ENCODE assay signal across 32 cellular contexts in genomic region chr1:90876098-90876497, GRCh38.
"Had no signal": no experiment of that assay in that cellular context is flagged by ENCODE, and none has a peak within 500 bp of the region (broad histone marks: within the 10 kb centered on the region; RNA-seq: fewer than 3 reads in every experiment).

No MANE protein-coding gene starts in this region.

- H3K4me1 Mint-ChIP-seq: activated B cell treated with CpG ODN at 0.5 μM for 24 hours; activated CD8-positive, alpha-beta memory T cell treated with anti-CD3 and anti-CD28 coated beads, Interleukin-2, amount 10 ng/mL, durations not matched to agents 7 days and 5 days; activated naive CD4-positive, alpha-beta T cell treated with anti-CD3 and anti-CD28 coated beads, Interleukin-2, amount 10 ng/mL, durations not matched to agents 7 days and 5 days; activated naive CD8-positive, alpha-beta T cell treated with anti-CD3 and anti-CD28 coated beads, Interleukin-2, amount 50 U/mL, for 24 hours; T-cell; T-helper 17 cell had no signal

- DNase-seq: activated B cell treated with CpG ODN at 0.5 μM for 24 hours; activated CD4-positive, alpha-beta memory T cell treated with anti-CD3 and anti-CD28 coated beads for 36 hours; activated CD4-positive, alpha-beta T cell treated with anti-CD3 and anti-CD28 coated beads for 4 hours; activated CD4-positive, alpha-beta T cell treated with anti-CD3 and anti-CD28 coated beads, Interleukin-2, amount 50 U/mL, for 1 hour; activated CD4-positive, CD25-positive, alpha-beta regulatory T cell treated with anti-CD3 and anti-CD28 coated beads, Interleukin-2, amount 50 U/mL, for 72 hours; activated CD8-positive, alpha-beta memory T cell treated with anti-CD3 and anti-CD28 coated beads for 24 hours; activated CD8-positive, alpha-beta memory T cell treated with anti-CD3 and anti-CD28 coated beads, Interleukin-2, amount 10 ng/mL, durations not matched to agents 7 days and 5 days; activated CD8-positive, alpha-beta memory T cell treated with anti-CD3 and anti-CD28 coated beads, Interleukin-2, amount 50 U/mL, for 48 hours; activated effector memory CD4-positive, alpha-beta T cell treated with Interleukin-2 at 50 U/mL for 16 hours; activated naive CD4-positive, alpha-beta T cell treated with anti-CD3 and anti-CD28 coated beads, Interleukin-2, amount 10 ng/mL, durations not matched to agents 7 days and 5 days; activated naive CD8-positive, alpha-beta T cell treated with anti-CD3 and anti-CD28 coated beads, Interleukin-2, amount 50 U/mL, for 24 hours; activated T-cell treated with anti-CD3 and anti-CD28 coated beads, Interleukin-2, amount 50 U/mL, for 48 hours; aorta; brain microvascular endothelial cell; Kasumi-1; KG1; MG63; NCI-H1048; NCI-H1436 treated with DMSO at 0.1 percent for 48 hours; NCI-H1694 treated with DMSO at 0.1 percent for 48 hours; NCI-H2029; NCI-H345; NCI-H524 treated with DMSO at 0.1 percent for 48 hours; PC-3; Peyer's patch; RPMI8226; SHP77 treated with DMSO at 0.1 percent for 48 hours; T-cell; T-helper 17 cell had no signal

- H3K27ac ChIP-seq: brain microvascular endothelial cell, Peyer's patch, SJSA1, VCaP had no signal

- H3K27ac Mint-ChIP-seq: activated B cell treated with CpG ODN at 0.5 μM for 24 hours; activated CD4-positive, alpha-beta memory T cell treated with anti-CD3 and anti-CD28 coated beads for 36 hours; activated CD8-positive, alpha-beta memory T cell treated with anti-CD3 and anti-CD28 coated beads, Interleukin-2, amount 10 ng/mL, durations not matched to agents 7 days and 5 days; activated naive CD4-positive, alpha-beta T cell treated with anti-CD3 and anti-CD28 coated beads, Interleukin-2, amount 10 ng/mL, durations not matched to agents 7 days and 5 days; activated naive CD8-positive, alpha-beta T cell; activated naive CD8-positive, alpha-beta T cell treated with anti-CD3 and anti-CD28 coated beads, Interleukin-2, amount 50 U/mL, for 24 hours; T-cell; T-helper 17 cell had no signal

- H3K27me3 Mint-ChIP-seq: activated CD8-positive, alpha-beta memory T cell treated with anti-CD3 and anti-CD28 coated beads, Interleukin-2, amount 10 ng/mL, durations not matched to agents 7 days and 5 days; activated naive CD4-positive, alpha-beta T cell treated with anti-CD3 and anti-CD28 coated beads, Interleukin-2, amount 10 ng/mL, durations not matched to agents 7 days and 5 days; T-helper 17 cell had no signal

- H3K4me3 Mint-ChIP-seq: activated B cell treated with CpG ODN at 0.5 μM for 24 hours; activated CD4-positive, alpha-beta memory T cell treated with anti-CD3 and anti-CD28 coated beads for 36 hours; activated CD8-positive, alpha-beta memory T cell treated with anti-CD3 and anti-CD28 coated beads, Interleukin-2, amount 10 ng/mL, durations not matched to agents 7 days and 5 days; activated naive CD4-positive, alpha-beta T cell treated with anti-CD3 and anti-CD28 coated beads, Interleukin-2, amount 10 ng/mL, durations not matched to agents 7 days and 5 days; activated naive CD8-positive, alpha-beta T cell; activated naive CD8-positive, alpha-beta T cell treated with anti-CD3 and anti-CD28 coated beads, Interleukin-2, amount 50 U/mL, for 24 hours; T-cell; T-helper 17 cell had no signal
